ENCODE assay signal across 25 cellular contexts in genomic region chr17:74240637-74241036, GRCh38. TPM values are rescaled to one million over a fixed set of nuclear protein-coding genes. Genes with fewer than 3 reads are reported as not detected.
A peak's percentile ranks its signal among the peaks of the same experiment; 100 is the strongest.
DNase-seq lines count a peak whose midpoint lies in the region; TF ChIP-seq lines count a peak whose summit lies in the region.
"Had no signal": no experiment of that assay in that cellular context is flagged by ENCODE, and none has a peak within 500 bp of the region (broad histone marks: within the 10 kb centered on the region; RNA-seq: fewer than 3 reads in every experiment).

No MANE protein-coding gene starts in this region.

- no peak overlapping the region for H3K27ac ChIP-seq in SK-N-MC
- peak overlapping the region; percentile 57 to 74 (median 69) for H3K27ac ChIP-seq in thyroid gland
- H3K27ac ChIP-seq: suprapubic skin had no signal

- H3K27ac Mint-ChIP-seq in mesothelial cell of epicardium = peak overlapping the region; percentile 87
- no peak overlapping the region for H3K27ac Mint-ChIP-seq in activated naive CD4-positive, alpha-beta T cell treated with anti-CD3 and anti-CD28 coated beads, Interleukin-2, amount 10 ng/mL, durations not matched to agents 7 days and 5 days
- H3K27ac Mint-ChIP-seq: activated CD4-positive, alpha-beta T cell treated with anti-CD3 and anti-CD28 coated beads for 36 hours; natural killer cell had no signal

- no peaks in the 10 kb centered on the region for H3K9me3 ChIP-seq in SK-N-MC (ENCODE audit: low read depth, low read length)
- H3K9me3 ChIP-seq in thyroid gland = no peaks in the 10 kb centered on the region
- H3K9me3 ChIP-seq: BE2C, gastrocnemius medialis, HAP-1, suprapubic skin had no signal

- intact Hi-C loops in thyroid gland (cut with DNase I) = no loop called here

- peaks cover 54 to 72% of the 10 kb centered on the region in 2 donors for H3K4me1 ChIP-seq in thyroid gland
- H3K4me1 ChIP-seq: BE2C, HAP-1 had no signal

- H3K9me3 Mint-ChIP-seq in mesothelial cell of epicardium = no peaks in the 10 kb centered on the region
- H3K9me3 Mint-ChIP-seq in activated naive CD4-positive, alpha-beta T cell treated with anti-CD3 and anti-CD28 coated beads, Interleukin-2, amount 10 ng/mL, durations not matched to agents 7 days and 5 days = no peaks in the 10 kb centered on the region
- H3K9me3 Mint-ChIP-seq: effector memory CD8-positive, alpha-beta T cell; natural killer cell had no signal

- 24 to 29% methylated on average over 11 of the region's 11 CpGs for WGBS in thyroid gland, 2 donors

- H3K36me3 ChIP-seq in SK-N-MC (ENCODE audit: insufficient read depth, low read length) = no peaks in the 10 kb centered on the region
- no peaks in the 10 kb centered on the region for H3K36me3 ChIP-seq in thyroid gland
- H3K36me3 ChIP-seq: BE2C, HAP-1, suprapubic skin had no signal

- TF ChIP-seq CTCF in mesothelial cell of epicardium (IDR thresholded peaks at IDR 0.05; ENCODE audit: unreplicated experiment) (no peak), thyroid gland (IDR thresholded peaks at IDR 0.05) (no peak)

- H3K9ac ChIP-seq in SK-N-MC (ENCODE audit: insufficient read length) = no peak overlapping the region

- H3K4me3 ChIP-seq in SK-N-MC (no peak overlapping the region), thyroid gland (replicated peaks in 1 of 3) (no peak overlapping the region)
- H3K4me3 ChIP-seq: gastrocnemius medialis, HAP-1, suprapubic skin had no signal

- no peak for TF ChIP-seq POLR2A in thyroid gland (IDR thresholded peaks at IDR 0.05)

- H3K36me3 Mint-ChIP-seq in mesothelial cell of epicardium = no peaks in the 10 kb centered on the region
- H3K36me3 Mint-ChIP-seq in activated naive CD4-positive, alpha-beta T cell treated with anti-CD3 and anti-CD28 coated beads, Interleukin-2, amount 10 ng/mL, durations not matched to agents 7 days and 5 days = no peaks in the 10 kb centered on the region
- H3K36me3 Mint-ChIP-seq: natural killer cell had no signal

- DNase-seq in SK-N-MC (ENCODE audit: low read depth, low spot score) (peak; percentile 1), fibroblast of peridontal ligament (ENCODE audit: extremely low read depth) (peak; percentile 28), mesothelial cell of epicardium (ENCODE audit: low spot score in 2 of 2, unreplicated experiment in 2 of 2) (no peak), thyroid gland (peak; percentile 57 to 60), Ammon's horn (ENCODE audit: low spot score) (no peak), NCI-H446 treated with DMSO at 0.1 percent for 48 hours (lab: John Stamatoyannopoulos, UW) (no peak)
- no peak for DNase-seq in activated naive CD4-positive, alpha-beta T cell (lab: John Stamatoyannopoulos, UW)
- DNase-seq in activated naive CD4-positive, alpha-beta T cell treated with anti-CD3 and anti-CD28 coated beads, Interleukin-2, amount 10 ng/mL, durations not matched to agents 7 days and 5 days = no peak
- DNase-seq: activated CD4-positive, alpha-beta T cell treated with anti-CD3 and anti-CD28 coated beads for 36 hours; activated CD8-positive, alpha-beta memory T cell treated with anti-CD3 and anti-CD28 coated beads, Interleukin-2, amount 50 U/mL, for 4 hours; activated gamma-delta T cell; BE2C; DMS 273 treated with DMSO at 0.1 percent for 48 hours; effector memory CD8-positive, alpha-beta T cell; mammary epithelial cell; natural killer cell; NCI-H1694; NCI-H510A; retina; SIG-M5; stimulated activated CD4-positive, alpha-beta T cell treated with anti-CD3 and anti-CD28 coated beads, Interleukin-1b, Interleukin-23, amount 100 ng/mL, for 48 hours; T-helper 9 cell had no signal

- CTCF ChIA-PET in activated naive CD4-positive, alpha-beta T cell treated with anti-CD3 and anti-CD28 coated beads, Interleukin-2, amount 10 ng/mL, durations not matched to agents 7 days and 5 days (lab: Charles Lee) = interaction anchor here (0.9 kb wide), 1 partner anchor 28 kb away, joined by 4 read pairs; no protein-coding TSS in a partner anchor

- no peaks in the 10 kb centered on the region for H3K27me3 ChIP-seq in thyroid gland
- H3K27me3 ChIP-seq: BE2C, gastrocnemius medialis, suprapubic skin had no signal

- peaks cover 7% of the 10 kb centered on the region for H3K27me3 Mint-ChIP-seq in mesothelial cell of epicardium (ENCODE audit: low read depth)
- no peaks in the 10 kb centered on the region for H3K27me3 Mint-ChIP-seq in activated naive CD4-positive, alpha-beta T cell treated with anti-CD3 and anti-CD28 coated beads, Interleukin-2, amount 10 ng/mL, durations not matched to agents 7 days and 5 days
- H3K27me3 Mint-ChIP-seq: activated CD4-positive, alpha-beta T cell treated with anti-CD3 and anti-CD28 coated beads for 36 hours; effector memory CD8-positive, alpha-beta T cell had no signal

- peaks cover 8% of the 10 kb centered on the region for H3K4me1 Mint-ChIP-seq in mesothelial cell of epicardium
- no peaks in the 10 kb centered on the region for H3K4me1 Mint-ChIP-seq in activated naive CD4-positive, alpha-beta T cell treated with anti-CD3 and anti-CD28 coated beads, Interleukin-2, amount 10 ng/mL, durations not matched to agents 7 days and 5 days
- H3K4me1 Mint-ChIP-seq: activated CD4-positive, alpha-beta T cell treated with anti-CD3 and anti-CD28 coated beads for 36 hours; natural killer cell had no signal

- H3K4me3 Mint-ChIP-seq in mesothelial cell of epicardium = no peak overlapping the region
- no peak overlapping the region for H3K4me3 Mint-ChIP-seq in activated naive CD4-positive, alpha-beta T cell treated with anti-CD3 and anti-CD28 coated beads, Interleukin-2, amount 10 ng/mL, durations not matched to agents 7 days and 5 days
- H3K4me3 Mint-ChIP-seq: activated CD4-positive, alpha-beta T cell treated with anti-CD3 and anti-CD28 coated beads for 36 hours; effector memory CD8-positive, alpha-beta T cell; natural killer cell had no signal

RNA-seq across cellular contexts. Expression of gene TTYH2, which starts 27.3 kb away (rescaled TPM):
- total RNA-seq in mesothelial cell of epicardium (16.8 to 17.2 TPM (median 17.0 TPM) in 3 replicates), thyroid gland (10 to 100 TPM; 12.4 to 24.7 (median 18.8) TPM)

RNA-seq across cellular contexts. Expression of gene DNAI2, which starts 33.4 kb away (rescaled TPM):
- total RNA-seq in mesothelial cell of epicardium (0.18 TPM in 1 of 3 replicates, not detected in the others), thyroid gland (under 1 TPM in 1 of 4 donors, not detected in 3; 0.13 TPM)
- total RNA-seq: gastrocnemius medialis, mammary epithelial cell, suprapubic skin had no signal

RNA-seq across cellular contexts. Expression of gene RPL38, which starts 37.2 kb away (rescaled TPM):
- 1,016 to 1,079 TPM (median 1,046 TPM) in 3 replicates for total RNA-seq in mesothelial cell of epicardium
- total RNA-seq in thyroid gland = 100 to 1,000 TPM; 320 to 657 (median 412) TPM

Comparison
In these comparisons a context has a peak if more than half of its experiments do, and no peak if none do; other contexts are left out.
1. DNase-seq: peak in SK-N-MC (single experiment), fibroblast of peridontal ligament (single experiment) and thyroid gland (2 of 2); none in mesothelial cell of epicardium (0 of 2), Ammon's horn (single experiment), NCI-H446 treated with DMSO at 0.1 percent for 48 hours (single experiment), activated naive CD4-positive, alpha-beta T cell (0 of 4) and activated naive CD4-positive, alpha-beta T cell treated with anti-CD3 and anti-CD28 coated beads, Interleukin-2, amount 10 ng/mL, durations not matched to agents 7 days and 5 days (single experiment).